8 cellular contexts compared by ENCODE assay signal in genomic region chr4:9703391-9703790, GRCh38.
DNase-seq lines count a peak whose midpoint lies in the region; ATAC-seq and TF ChIP-seq lines count a peak whose summit lies in the region.

No MANE protein-coding gene starts in this region.

- peaks cover 67% of the 10 kb centered on the region for H3K4me1 ChIP-seq in BLaER1

- H3K27me3 ChIP-seq in BLaER1 (no peaks in the 10 kb centered on the region), H7 (ENCODE audit: control insufficient read depth, insufficient read depth, low read length) (no peaks in the 10 kb centered on the region)

- no peak for ATAC-seq in HG02610 (IDR thresholded peaks at IDR 0.05; ENCODE audit: unreplicated experiment)
- no peak for ATAC-seq in HG02938 (IDR thresholded peaks at IDR 0.05; ENCODE audit: unreplicated experiment)

- H3K36me3 ChIP-seq in BLaER1 (no peaks in the 10 kb centered on the region), H7 (replicated peaks; ENCODE audit: control insufficient read depth, insufficient read depth, low read length) (no peaks in the 10 kb centered on the region)

- H3K9ac ChIP-seq in BLaER1, result no peak overlapping the region

- TF ChIP-seq CTCF in fibroblast of the aortic adventitia (IDR thresholded peaks at IDR 0.05; ENCODE audit: insufficient read depth, low read length), result peak; percentile 3

- H3K9me3 ChIP-seq in BLaER1, result no peaks in the 10 kb centered on the region

- no peak overlapping the region for H3K27ac ChIP-seq in BLaER1

- intact Hi-C loops in posterior vena cava (cut with DNase I), result no loop called here

- DNase-seq in H7, result peak; percentile 82
- peak; percentile 5 for DNase-seq in NCI-H82 treated with DMSO at 0.1 percent for 48 hours (lab: John Stamatoyannopoulos, UW; ENCODE audit: unreplicated experiment)
- peak; percentile 88 for DNase-seq in activated CD8-positive, alpha-beta memory T cell treated with anti-CD3 and anti-CD28 coated beads, Interleukin-2, amount 50 U/mL, for 48 hours
- DNase-seq in fibroblast of the aortic adventitia (ENCODE audit: low read depth), result no peak
- DNase-seq in posterior vena cava (ENCODE audit: low spot score), result peak; percentile 85

- no peak overlapping the region for H3K4me3 ChIP-seq in BLaER1
- no peak overlapping the region for H3K4me3 ChIP-seq in H7 (ENCODE audit: insufficient read depth, low read depth, low read length)
- no peak overlapping the region for H3K4me3 ChIP-seq in fibroblast of the aortic adventitia (ENCODE audit: low read depth, low read length)

- no peaks in the 10 kb centered on the region for H4K20me1 ChIP-seq in BLaER1

- H3K4me2 ChIP-seq in BLaER1, result peak overlapping the region; percentile 77
